ENCODE assay signal across 29 cellular contexts in the genomic region with DNA sequence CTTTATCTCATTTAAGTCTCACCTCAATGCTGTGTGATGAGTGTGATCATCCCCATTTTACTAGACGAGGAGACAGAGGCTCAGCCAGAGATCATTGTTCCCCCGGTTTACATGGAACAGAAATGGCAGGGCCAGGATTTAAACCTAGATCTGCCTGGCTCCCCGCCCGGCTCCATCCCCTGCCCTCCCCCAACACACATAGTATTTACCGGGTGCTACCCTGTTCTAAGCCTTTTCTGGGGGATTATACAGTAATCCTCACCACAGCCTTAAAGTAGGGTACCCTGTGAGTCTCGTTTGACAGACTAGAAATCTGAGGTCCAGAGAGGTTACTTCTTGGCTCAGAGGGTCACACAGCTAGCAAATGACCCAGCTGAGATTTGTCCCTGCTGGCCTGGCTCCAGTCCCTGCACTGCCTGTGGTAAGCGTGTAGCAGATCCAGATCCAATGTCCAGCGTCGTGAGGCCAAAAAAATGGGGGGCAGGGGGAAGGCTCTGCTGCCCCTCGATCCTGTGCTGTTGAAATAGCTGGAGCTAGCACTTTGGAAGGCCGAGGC. TPM values are rescaled to one million over a fixed set of nuclear protein-coding genes. Genes with fewer than 3 reads are reported as not detected.
"Had no signal": no experiment of that assay in that cellular context is flagged by ENCODE, and none has a peak within 500 bp of the region (broad histone marks: within the 10 kb centered on the region; RNA-seq: fewer than 3 reads in every experiment).

No MANE protein-coding gene starts in this region.

- H3K27ac ChIP-seq: colonic mucosa, esophagus squamous epithelium, left ventricle myocardium inferior, lower lobe of right lung, pancreas, right atrium auricular region, sigmoid colon, stomach, thyroid gland had no signal

- DNase-seq: colonic mucosa; effector CD8-positive, alpha-beta T cell; endodermal cell; esophagus squamous epithelium; foreskin melanocyte; hypothalamus; immature natural killer cell; islet precursor cell; kidney glomerular epithelial cell; left colon; left ventricle myocardium inferior; lower lobe of right lung; natural killer cell; occipital lobe; pancreas; sigmoid colon; stimulated activated CD4-positive, alpha-beta T cell treated with anti-CD3 and anti-CD28 coated beads, Interleukin-2, amount 100 ng/mL, for 24 hours; stimulated activated CD4-positive, alpha-beta T cell treated with anti-CD3 and anti-CD28 coated beads, Interleukin-4, amount 100 ng/mL, for 24 hours; stimulated activated naive CD4-positive, alpha-beta T cell treated with Interleukin-2 at 50 U/mL for 16 hours; stomach; thyroid gland had no signal

- ATAC-seq: left colon; lower lobe of right lung; natural killer cell; pancreas; stimulated activated effector memory CD8-positive, alpha-beta T cell treated with anti-CD3 and anti-CD28 coated beads, Interleukin-12 subunit alpha, Interleukin-12 subunit beta, amount 100 ng/mL, for 72 hours had no signal

- H3K36me3 ChIP-seq: colonic mucosa, esophagus squamous epithelium, left ventricle myocardium inferior, lower lobe of right lung, pancreas, right atrium auricular region, sigmoid colon, stomach, thyroid gland had no signal

- H3K9me3 ChIP-seq: colonic mucosa, esophagus squamous epithelium, left ventricle myocardium inferior, lower lobe of right lung, pancreas, right atrium auricular region, sigmoid colon, stomach, thyroid gland had no signal

- H3K27me3 ChIP-seq: colonic mucosa, pancreas, thyroid gland had no signal

- FAIRE-seq: pancreas had no signal

- H3K4me3 ChIP-seq: colonic mucosa, esophagus squamous epithelium, left ventricle myocardium inferior, lower lobe of right lung, pancreas, right atrium auricular region, sigmoid colon, stomach, thyroid gland had no signal

- H3K4me1 ChIP-seq: colonic mucosa had no signal

RNA-seq across cellular contexts. Expression of a gene that starts 3.8 kb away (rescaled TPM):
- total RNA-seq: colonic mucosa, left colon, left ventricle myocardium inferior, natural killer cell, sigmoid colon, subcutaneous adipose tissue had no signal
- polyA plus RNA-seq: immature natural killer cell, neural cell had no signal

RNA-seq across cellular contexts. Expression of a gene that starts 14.1 kb away (rescaled TPM):
- total RNA-seq: epithelial cell of proximal tubule, esophagus squamous epithelium, mononuclear cell, natural killer cell, progenitor cell of endocrine pancreas, subcutaneous adipose tissue, temporal lobe had no signal
- polyA plus RNA-seq: immature natural killer cell had no signal
